1 cellular context compared by ENCODE assay signal in genomic region chr11:96893988-96894387, GRCh38.
TF ChIP-seq lines count a peak whose summit lies in the region.

No MANE protein-coding gene starts in this region.

TF ChIP-seq in H1, 55 proteins besides CTCF, POLR2A, EP300 and RAD21 (continued from another document):
- TF ChIP-seq, protein P1, sequence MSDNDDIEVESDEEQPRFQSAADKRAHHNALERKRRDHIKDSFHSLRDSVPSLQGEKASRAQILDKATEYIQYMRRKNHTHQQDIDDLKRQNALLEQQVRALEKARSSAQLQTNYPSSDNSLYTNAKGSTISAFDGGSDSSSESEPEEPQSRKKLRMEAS (IDR thresholded peaks at IDR 0.05): no peak
- TF ChIP-seq SIN3A (conservative IDR thresholded peaks at IDR 0.05 in 1 of 2, IDR thresholded peaks at IDR 0.05 in 1 of 2; ENCODE audit: low read depth in 1 of 2, low read length in 2 of 2) (no peak), RBBP5 (IDR thresholded peaks at IDR 0.05; ENCODE audit: borderline replicate concordance, low read depth, low read length) (no peak), NANOG (IDR thresholded peaks at IDR 0.05; ENCODE audit: insufficient read depth, low read depth, low read length, poor library complexity, severe bottlenecking) (no peak), SP2 (IDR thresholded peaks at IDR 0.05; ENCODE audit: low read length) (no peak), TBP (IDR thresholded peaks at IDR 0.05; ENCODE audit: low read depth, low read length) (no peak)
TF ChIP-seq in H1: peak in this region for 3.
